ENCODE assay signal across 21 cellular contexts in the genomic region with DNA sequence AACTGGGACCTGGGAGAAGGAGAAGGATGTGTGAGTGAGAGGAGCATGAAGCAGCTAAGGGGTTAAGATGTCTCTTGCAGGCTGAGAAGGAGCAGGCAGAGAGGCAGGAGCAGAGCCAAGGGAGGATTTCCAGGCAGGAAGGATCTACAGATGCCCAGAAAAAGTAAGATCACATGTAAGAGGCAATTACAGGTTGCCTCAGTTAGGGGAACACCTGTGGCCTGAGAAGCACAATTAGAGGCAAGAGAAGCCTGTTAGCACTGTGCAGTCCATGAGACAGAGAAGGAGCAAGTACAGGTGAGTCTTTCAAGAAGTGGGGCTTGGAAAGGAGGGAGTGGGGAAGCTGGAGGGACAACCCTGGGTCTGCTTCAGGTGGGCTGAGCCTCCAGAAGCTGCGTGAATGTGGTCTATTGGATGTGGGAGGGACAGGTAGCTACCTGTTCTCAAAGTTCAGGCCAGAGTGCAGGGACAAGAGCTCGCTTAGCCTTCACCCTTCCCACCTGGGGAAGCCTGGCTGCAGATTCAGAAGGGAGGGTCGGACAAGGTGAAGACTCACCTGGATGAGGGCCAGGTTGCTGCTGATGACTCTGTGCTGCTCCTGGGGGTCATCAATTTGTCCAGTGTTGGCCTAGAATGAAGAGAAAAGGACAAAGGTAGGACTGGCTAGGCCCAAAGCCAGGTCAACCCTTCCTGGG.
"Had no signal": no experiment of that assay in that cellular context is flagged by ENCODE, and none has a peak within 500 bp of the region (broad histone marks: within the 10 kb centered on the region; RNA-seq: fewer than 3 reads in every experiment).

No MANE protein-coding gene starts in this region.

- H3K4me3 ChIP-seq: gastroesophageal sphincter, heart left ventricle, mucosa of descending colon, spleen, thyroid gland had no signal

- DNase-seq: activated CD4-positive, alpha-beta T cell treated with anti-CD3 and anti-CD28 coated beads, Interleukin-2, amount 10 ng/mL, durations not matched to agents 24 days and 14 days; activated naive CD4-positive, alpha-beta T cell; activated naive CD8-positive, alpha-beta T cell treated with anti-CD3 and anti-CD28 coated beads, Interleukin-2, amount 10 ng/mL, durations not matched to agents 7 days and 5 days; activated T-cell treated with anti-CD3 and anti-CD28 coated beads for 4 hours; amygdala; caudate nucleus; left ventricle myocardium superior; mucosa of descending colon; spleen; stimulated activated naive CD4-positive, alpha-beta T cell; T-cell; T-helper 9 cell; thyroid gland had no signal

- H3K27ac ChIP-seq: gastroesophageal sphincter, heart left ventricle, neutrophil, parathyroid adenoma, spleen, thyroid gland had no signal

- H3K36me3 ChIP-seq: neutrophil, thyroid gland had no signal

- H3K27me3 ChIP-seq: gastroesophageal sphincter, heart left ventricle, neutrophil, spleen, thyroid gland had no signal

- H3K4me1 ChIP-seq: gastroesophageal sphincter, heart left ventricle, parathyroid adenoma, spleen, thyroid gland had no signal

- ATAC-seq: esophagus mucosa; gastroesophageal sphincter; heart left ventricle; left ventricle myocardium superior; mucosa of descending colon; naive thymus-derived CD4-positive, alpha-beta T cell; SK-N-SH treated with all-trans-retinoic acid at 6 μM for 48 hours; T-cell had no signal

- H3K27ac Mint-ChIP-seq: activated CD4-positive, alpha-beta T cell treated with anti-CD3 and anti-CD28 coated beads, Interleukin-2, amount 10 ng/mL, durations not matched to agents 24 days and 14 days; activated naive CD8-positive, alpha-beta T cell treated with anti-CD3 and anti-CD28 coated beads, Interleukin-2, amount 10 ng/mL, durations not matched to agents 7 days and 5 days; activated T-helper 1 cell treated with anti-CD3 and anti-CD28 coated beads, Interleukin-12 subunit alpha, Interleukin-12 subunit beta, Interleukin-2, Interleukin-4 antibody, amounts not matched to agents 30 ng/mL and 10 ng/mL and 1 ng/mL, durations not matched to agents 14 hours and 24 hours and 36 hours; naive thymus-derived CD4-positive, alpha-beta T cell; T-cell had no signal

- H3K4me1 Mint-ChIP-seq: activated CD4-positive, alpha-beta T cell treated with anti-CD3 and anti-CD28 coated beads, Interleukin-2, amount 10 ng/mL, durations not matched to agents 24 days and 14 days had no signal

- H3K9me3 ChIP-seq: neutrophil, thyroid gland had no signal

- H3K27me3 Mint-ChIP-seq: activated CD4-positive, alpha-beta T cell treated with anti-CD3 and anti-CD28 coated beads, Interleukin-2, amount 10 ng/mL, durations not matched to agents 24 days and 14 days; activated naive CD8-positive, alpha-beta T cell treated with anti-CD3 and anti-CD28 coated beads, Interleukin-2, amount 10 ng/mL, durations not matched to agents 7 days and 5 days; naive thymus-derived CD4-positive, alpha-beta T cell; T-cell had no signal

- H3K4me3 Mint-ChIP-seq: activated CD4-positive, alpha-beta T cell treated with anti-CD3 and anti-CD28 coated beads, Interleukin-2, amount 10 ng/mL, durations not matched to agents 24 days and 14 days; activated naive CD8-positive, alpha-beta T cell treated with anti-CD3 and anti-CD28 coated beads, Interleukin-2, amount 10 ng/mL, durations not matched to agents 7 days and 5 days; activated T-helper 1 cell treated with anti-CD3 and anti-CD28 coated beads, Interleukin-12 subunit alpha, Interleukin-12 subunit beta, Interleukin-2, Interleukin-4 antibody, amounts not matched to agents 30 ng/mL and 10 ng/mL and 1 ng/mL, durations not matched to agents 14 hours and 24 hours and 36 hours; T-cell had no signal
